ENCODE assay signal across 9 cellular contexts in genomic region chr9:133103183-133103986, GRCh38. TPM values are rescaled to one million over a fixed set of nuclear protein-coding genes. Genes with fewer than 3 reads are reported as not detected.
DNase-seq lines count a peak whose midpoint lies in the region; ATAC-seq, FAIRE-seq and TF ChIP-seq lines count a peak whose summit lies in the region.
"Had no signal": no experiment of that assay in that cellular context is flagged by ENCODE, and none has a peak within 500 bp of the region (broad histone marks: within the 10 kb centered on the region; RNA-seq: fewer than 3 reads in every experiment).

No MANE protein-coding gene starts in this region.

- TF ChIP-seq RAD21 in H1 (IDR thresholded peaks at IDR 0.05 in 1 of 2, conservative IDR thresholded peaks at IDR 0.05 in 1 of 2; ENCODE audit: low read depth in 2 of 2, low read length in 2 of 2): peak; percentile 91 to 92

- DNase-seq in Daoy (ENCODE audit: low read depth) (peak; percentile 50), LNCaP clone FGC (ENCODE audit: low read depth) (no peak), H1 (ENCODE audit: low read depth in 1 of 2, low spot score in 2 of 2) (peak in 1 of 2 experiments; percentile 93), midbrain (lab: John Stamatoyannopoulos, UW) (peak; percentile 81), transverse colon (peak; percentile 77)
- peak; percentile 60 for DNase-seq in activated CD8-positive, alpha-beta T cell treated with anti-CD3 and anti-CD28 coated beads, Interleukin-2, amount 10 ng/mL, durations not matched to agents 7 days and 5 days

- WGBS in H1 (ENCODE audit: extremely low coverage in 1 of 2, insufficient coverage in 1 of 2, insufficient read length in 1 of 2, insufficient replicate concordance in 2 of 2, low coverage in 1 of 2, low lambda C conversion rate in 2 of 2, missing lambda C conversion rate in 1 of 2), 2 experiments: 72% methylated on average over 14 of the region's 14 CpGs; no CpG with 5 or more reads in 1 of the 2 experiments
- WGBS in transverse colon (ENCODE audit: low coverage in 1 of 2), 2 donors: 23% methylated on average over 12 of the region's 14 CpGs; no CpG with 5 or more reads in 1 of the 2 donors

- H3K9ac ChIP-seq in H1 (replicated peaks in 1 of 4; ENCODE audit: extremely low read depth in 1 of 4, low read depth in 3 of 4, low read length in 3 of 4): no peak overlapping the region

- H2BK120ac ChIP-seq in H1 (replicated peaks; ENCODE audit: low read depth, low read length): no peak overlapping the region

- no peak overlapping the region for H3K56ac ChIP-seq in H1 (replicated peaks; ENCODE audit: insufficient read length, low read depth, low read length)

- H3K27me3 ChIP-seq in H1 (replicated peaks in 1 of 4; ENCODE audit: control insufficient read depth in 3 of 4, extremely low read depth in 1 of 4, insufficient read depth in 3 of 4, low read length in 3 of 4) (no peaks in the 10 kb centered on the region), transverse colon (no peaks in the 10 kb centered on the region)

- TF ChIP-seq CTCF in LNCaP clone FGC (IDR thresholded peaks at IDR 0.05; ENCODE audit: control insufficient read depth, extremely low read depth, insufficient read depth): peak; percentile 91
- peak in 2 of 3 experiments; percentile 92 to 94; a peak in 3 of 4 replicates for TF ChIP-seq CTCF in H1 (IDR thresholded peaks at IDR 0.05; ENCODE audit: control extremely low read depth in 1 of 3, insufficient read depth in 1 of 3, low read depth in 1 of 3, low read length in 3 of 3)
- TF ChIP-seq CTCF in transverse colon (IDR thresholded peaks at IDR 0.05): peak; percentile 97 to 99 (median 98)

- no peak overlapping the region for H3K23ac ChIP-seq in H1 (ENCODE audit: insufficient read length)

- H2BK5ac ChIP-seq in H1 (ENCODE audit: low read depth, low read length): no peak overlapping the region

- H2BK15ac ChIP-seq in H1 (ENCODE audit: low read length): no peak overlapping the region

- POLR2A ChIA-PET in activated CD8-positive, alpha-beta T cell treated with anti-CD3 and anti-CD28 coated beads, Interleukin-2, amount 10 ng/mL, durations not matched to agents 7 days and 5 days (lab: Charles Lee): interaction anchor here (2.0 kb wide), 1 partner anchor 41 kb away, joined by 13 read pairs; no protein-coding TSS in a partner anchor
- POLR2A ChIA-PET in H1 (lab: Charles Lee; ENCODE audit: partially characterized antibody): no interaction called here

- H3K36me3 Mint-ChIP-seq in activated CD8-positive, alpha-beta T cell treated with anti-CD3 and anti-CD28 coated beads, Interleukin-2, amount 10 ng/mL, durations not matched to agents 7 days and 5 days (ENCODE audit: low read depth): peaks cover 62% of the 10 kb centered on the region

- no peaks in the 10 kb centered on the region for H3K9me3 Mint-ChIP-seq in activated CD8-positive, alpha-beta T cell treated with anti-CD3 and anti-CD28 coated beads, Interleukin-2, amount 10 ng/mL, durations not matched to agents 7 days and 5 days (ENCODE audit: insufficient read depth)

- H3K27ac Mint-ChIP-seq in activated CD8-positive, alpha-beta T cell treated with anti-CD3 and anti-CD28 coated beads, Interleukin-2, amount 10 ng/mL, durations not matched to agents 7 days and 5 days: peak overlapping the region; percentile 77

- intact Hi-C loops in transverse colon (cut with DNase I; ENCODE audit: low total_unique reads): no loop called here

- peaks cover 2 to 11% of the 10 kb centered on the region in 2 experiments for H4K20me1 ChIP-seq in H1 (replicated peaks in 1 of 2; ENCODE audit: control insufficient read depth in 1 of 2, insufficient read depth in 2 of 2, low read length in 2 of 2)

- H3K27ac ChIP-seq in H1 (ENCODE audit: low read depth, low read length): no peak overlapping the region
- H3K27ac ChIP-seq in transverse colon: peak overlapping the region; percentile 8 to 40 (median 10)

- CTCF ChIA-PET in activated CD8-positive, alpha-beta T cell treated with anti-CD3 and anti-CD28 coated beads, Interleukin-2, amount 10 ng/mL, durations not matched to agents 7 days and 5 days (lab: Charles Lee): interaction anchor here (0.5 to 22.3 kb wide), 7 partner anchors 11 to 129 kb away, joined by 3 to 421 read pairs (median 4); no protein-coding TSS in a partner anchor
- CTCF ChIA-PET in H1 (lab: Charles Lee; ENCODE audit: partially characterized antibody): interaction anchor here (0.6 to 19.3 kb wide), 20 partner anchors 8 to 455 kb away, joined by 3 to 337 read pairs (median 8); partner anchors contain the start of gene RALGDS

- H3K27me3 Mint-ChIP-seq in activated CD8-positive, alpha-beta T cell treated with anti-CD3 and anti-CD28 coated beads, Interleukin-2, amount 10 ng/mL, durations not matched to agents 7 days and 5 days (ENCODE audit: low read depth): no peaks in the 10 kb centered on the region

- H3K4me3 Mint-ChIP-seq in activated CD8-positive, alpha-beta T cell treated with anti-CD3 and anti-CD28 coated beads, Interleukin-2, amount 10 ng/mL, durations not matched to agents 7 days and 5 days: no peak overlapping the region

- no peak overlapping the region for H4K91ac ChIP-seq in H1 (replicated peaks; ENCODE audit: insufficient read length, low read length)

- no peak overlapping the region for H3K4ac ChIP-seq in H1 (replicated peaks; ENCODE audit: insufficient read length, low read depth, low read length)

- FAIRE-seq in H1 (lab: Jason Lieb, UNC): no peak
- FAIRE-seq: TTC549 had no signal

- in situ Hi-C loops in transverse colon (cut with MboI; ENCODE audit: low pct_ligation_motif_present in 1 of 4, low pct_unique_long_range_greater_than_20kb in 1 of 4, low sequenced_read_pairs in 3 of 4): loop anchor here in 2 of 4 donors (5.0 kb wide), 1 partner anchor 44 kb away; no protein-coding TSS in a partner anchor

- no peaks in the 10 kb centered on the region for H3K79me1 ChIP-seq in H1 (ENCODE audit: low read depth, low read length)

- no peak overlapping the region for H4K5ac ChIP-seq in H1 (ENCODE audit: insufficient read length, low read depth, low read length)

- H3K79me2 ChIP-seq in H1 (ENCODE audit: control insufficient read depth in 1 of 2, insufficient read depth in 2 of 2, low read length in 2 of 2): no peaks in the 10 kb centered on the region

- no peak overlapping the region for H3K4me2 ChIP-seq in H1 (ENCODE audit: insufficient read depth in 1 of 2, low read depth in 2 of 2, low read length in 2 of 2)

- H3K23me2 ChIP-seq in H1 (ENCODE audit: low read depth, low read length): no peaks in the 10 kb centered on the region

- peak; percentile 67 for ATAC-seq in activated CD8-positive, alpha-beta T cell treated with anti-CD3 and anti-CD28 coated beads, Interleukin-2, amount 10 ng/mL, durations not matched to agents 7 days and 5 days
- no peak for ATAC-seq in HG03039 (IDR thresholded peaks at IDR 0.05; ENCODE audit: unreplicated experiment)
- ATAC-seq in GM21825 (IDR thresholded peaks at IDR 0.05; ENCODE audit: unreplicated experiment): no peak

- H4K8ac ChIP-seq in H1 (ENCODE audit: extremely low read depth, insufficient read depth, low read length): no peak overlapping the region

- TF ChIP-seq EP300 in H1 (IDR thresholded peaks at IDR 0.05; ENCODE audit: borderline replicate concordance in 1 of 2, low read depth in 2 of 2, low read length in 2 of 2): no peak
- no peak for TF ChIP-seq EP300 in transverse colon (IDR thresholded peaks at IDR 0.05; ENCODE audit: low read depth)

- H3K36me3 ChIP-seq in H1 (ENCODE audit: control insufficient read depth in 2 of 4, insufficient read depth in 4 of 4, low read length in 3 of 4) (peaks cover 5 to 14% (median 6%) of the 10 kb centered on the region in 4 experiments), transverse colon (peaks cover 0 to 79% (median 33%) of the 10 kb centered on the region in 4 donors)

- no peak overlapping the region for H2BK20ac ChIP-seq in H1 (ENCODE audit: low read length)

- H3K4me1 ChIP-seq in H1 (replicated peaks in 1 of 4; ENCODE audit: control insufficient read depth in 3 of 4, insufficient read depth in 4 of 4, low read length in 3 of 4) (peaks cover 0 to 8% (median 3%) of the 10 kb centered on the region in 4 experiments; a peak in 3 of 7 replicates), transverse colon (peaks cover 0 to 7% (median 0%) of the 10 kb centered on the region in 4 donors)

- no peak overlapping the region for H3K14ac ChIP-seq in H1 (ENCODE audit: insufficient read length)

- no peak overlapping the region for H3K4me3 ChIP-seq in LNCaP clone FGC (ENCODE audit: low read depth, low read length)
- H3K4me3 ChIP-seq in H1 (ENCODE audit: extremely low read depth in 1 of 4, insufficient read depth in 2 of 4, low read depth in 3 of 4, low read length in 4 of 4): no peak overlapping the region
- no peak overlapping the region for H3K4me3 ChIP-seq in transverse colon

- H2AK5ac ChIP-seq in H1 (ENCODE audit: low read depth, low read length): no peak overlapping the region

- H3K9me3 ChIP-seq in H1 (ENCODE audit: insufficient read depth in 2 of 2, low read depth in 1 of 2, low read length in 1 of 2) (peaks cover 0 to under 1% of the 10 kb centered on the region in 2 experiments; a peak in 1 of 4 replicates), transverse colon (no peaks in the 10 kb centered on the region)

- TF ChIP-seq POLR2A in H1 (IDR thresholded peaks at IDR 0.05; ENCODE audit: control extremely low read depth in 1 of 2, low read depth in 2 of 2, low read length in 2 of 2) (no peak), transverse colon (IDR thresholded peaks at IDR 0.05) (no peak)

- H2AFZ ChIP-seq in H1 (ENCODE audit: low read length): no peak overlapping the region

- H3K18ac ChIP-seq in H1 (ENCODE audit: extremely low read depth, low read length): no peak overlapping the region

- H3K4me1 Mint-ChIP-seq in activated CD8-positive, alpha-beta T cell treated with anti-CD3 and anti-CD28 coated beads, Interleukin-2, amount 10 ng/mL, durations not matched to agents 7 days and 5 days (ENCODE audit: low read depth): peaks cover 5% of the 10 kb centered on the region

- no peak overlapping the region for H2BK12ac ChIP-seq in H1 (ENCODE audit: low read depth, low read length)

RNA-seq across cellular contexts. Expression of gene RALGDS, which starts 17.7 kb away (rescaled TPM):
- 21.5 and 21.8 TPM in 2 replicates for total RNA-seq in Daoy (2014; rRNA removed; shearing (Covaris generic))
- 100 to 1,000 TPM in 1 of 2 experiments, 10 to 100 TPM in 1; 85.7 to 102 TPM for total RNA-seq in activated CD8-positive, alpha-beta T cell treated with anti-CD3 and anti-CD28 coated beads, Interleukin-2, amount 10 ng/mL, durations not matched to agents 7 days and 5 days
- 11.2 and 14.5 TPM in 2 replicates for total RNA-seq in H1 (2021; fragmentation: NEBNext Ultra II Directional; extraction: Animal tissue kit (Norgen Biotek cat#: 25700))
- polyA plus RNA-seq in H1 (2011; rRNA removed): 25.5 and 29.3 TPM in 2 replicates
- polyA plus RNA-seq in H1 (2011; cell fraction: cytosol; rRNA removed): 25.4 TPM
- 97.4 TPM for polyA plus RNA-seq in H1 (2011; cell fraction: nucleus; rRNA removed)
- polyA plus RNA-seq in H1 (2012, experiment 1 of 2): 10.5 to 21.5 TPM (median 17.2 TPM) in 4 replicates
- 11.7 TPM for polyA plus RNA-seq in H1 (2012, experiment 2 of 2)
- polyA plus RNA-seq in H1 (2013, experiment 1 of 2): 11.4 TPM
- polyA plus RNA-seq in H1 (2013, experiment 2 of 2): 9.4 TPM
- 12.6 and 14.4 TPM in 2 replicates for polyA minus RNA-seq in H1 (2011; rRNA and poly(A)+ RNA removed)
- 11.3 TPM for polyA minus RNA-seq in H1 (2011; cell fraction: cytosol; rRNA and poly(A)+ RNA removed)
- polyA minus RNA-seq in H1 (2011; cell fraction: nucleus; rRNA and poly(A)+ RNA removed): 19.7 TPM
- total RNA-seq in transverse colon: 100 to 1,000 TPM in 1 of 4 donors, 10 to 100 TPM in 3; 50.5 to 233 (median 58.2) TPM

RNA-seq across cellular contexts. Expression of gene CEL, which starts 41.6 kb away (rescaled TPM):
- total RNA-seq in Daoy (2014; rRNA removed; shearing (Covaris generic)): 0.18 and 0.29 TPM in 2 replicates
- total RNA-seq in activated CD8-positive, alpha-beta T cell treated with anti-CD3 and anti-CD28 coated beads, Interleukin-2, amount 10 ng/mL, durations not matched to agents 7 days and 5 days: 1 to 10 TPM; 2.4 to 2.8 TPM
- 2.5 and 3.4 TPM in 2 replicates for total RNA-seq in H1 (2021; fragmentation: NEBNext Ultra II Directional; extraction: Animal tissue kit (Norgen Biotek cat#: 25700))
- 1.8 and 2.7 TPM in 2 replicates for polyA plus RNA-seq in H1 (2011; rRNA removed)
- polyA plus RNA-seq in H1 (2011; cell fraction: cytosol; rRNA removed): 1.9 TPM
- 11.8 TPM for polyA plus RNA-seq in H1 (2011; cell fraction: nucleus; rRNA removed)
- polyA plus RNA-seq in H1 (2012, experiment 1 of 2): 3.1 to 4.5 TPM (median 3.7 TPM) in 4 replicates
- polyA plus RNA-seq in H1 (2012, experiment 2 of 2): 1.9 TPM
- 2.2 TPM for polyA plus RNA-seq in H1 (2013, experiment 1 of 2)
- 2.1 TPM for polyA plus RNA-seq in H1 (2013, experiment 2 of 2)
- 1.0 and 1.2 TPM in 2 replicates for polyA minus RNA-seq in H1 (2011; rRNA and poly(A)+ RNA removed)
- not detected for polyA minus RNA-seq in H1 (2011; cell fraction: cytosol; rRNA and poly(A)+ RNA removed)
- 1.3 TPM for polyA minus RNA-seq in H1 (2011; cell fraction: nucleus; rRNA and poly(A)+ RNA removed)
- total RNA-seq in transverse colon: 1 to 10 TPM in 1 of 4 donors, under 1 TPM in 2, not detected in 1; 0.27 to 8.6 (median 0.48) TPM
